13 cellular contexts compared by ENCODE assay signal in genomic region chr17:17140590-17140980, GRCh38.
DNase-seq lines count a peak whose midpoint lies in the region; TF ChIP-seq lines count a peak whose summit lies in the region.
"Had no signal": no experiment of that assay in that cellular context is flagged by ENCODE, and none has a peak within 500 bp of the region (broad histone marks: within the 10 kb centered on the region; RNA-seq: fewer than 3 reads in every experiment).

No MANE protein-coding gene starts in this region.

- DNase-seq in OCI-LY7 (ENCODE audit: low spot score): no peak
- peak; percentile 87 for DNase-seq in dermis blood vessel endothelial cell
- DNase-seq in mesendoderm: peak; percentile 40
- DNase-seq in activated naive CD4-positive, alpha-beta T cell treated with anti-CD3 and anti-CD28 coated beads, Interleukin-2, amount 50 U/mL, for 16 hours: no peak
- no peak for DNase-seq in neural progenitor cell (ENCODE audit: low spot score)
- DNase-seq in T-helper 2 cell treated with Interferon-gamma antibody and Interleukin-4, amounts not matched to agents 5 μg/mL and 100 μg/mL, for 36 hours (ENCODE audit: low spot score): no peak
- no peak for DNase-seq in midbrain (lab: John Stamatoyannopoulos, UW)
- DNase-seq: GOT3, T1000, upper lobe of left lung had no signal

- intact Hi-C loops in OCI-LY7 (cut with micrococcal nuclease; ENCODE audit: unreplicated experiment): no loop called here

- WGBS in mesendoderm (ENCODE audit: extremely low coverage, insufficient coverage, low lambda C conversion rate): no CpG with 5 or more reads among the region's 5 CpGs

- no peaks in the 10 kb centered on the region for H3K9me3 Mint-ChIP-seq in neural progenitor cell
- no peaks in the 10 kb centered on the region for H3K9me3 Mint-ChIP-seq in T-helper 2 cell treated with Interferon-gamma antibody and Interleukin-4, amounts not matched to agents 5 μg/mL and 100 μg/mL, for 36 hours
- H3K9me3 Mint-ChIP-seq: dendritic cell treated with granulocyte-macrophage colony-stimulating factor and Interleukin-4, amounts not matched to agents 40 ng/mL and 50 ng/mL, for 4 days had no signal

- H3K4me1 ChIP-seq in BLaER1: peaks cover 93% of the 10 kb centered on the region
- H3K4me1 ChIP-seq in OCI-LY7 (ENCODE audit: insufficient read depth, low read length, poor library complexity, severe bottlenecking): peaks cover 18% of the 10 kb centered on the region
- H3K4me1 ChIP-seq in mesendoderm (ENCODE audit: control insufficient read depth, low read depth, low read length): no peaks in the 10 kb centered on the region
- no peaks in the 10 kb centered on the region for H3K4me1 ChIP-seq in neural progenitor cell
- H3K4me1 ChIP-seq: parathyroid adenoma had no signal

- TF ChIP-seq CTCF in OCI-LY7 (conservative IDR thresholded peaks at IDR 0.05; ENCODE audit: low read length) (no peak), neural progenitor cell (IDR thresholded peaks at IDR 0.05) (no peak)

- H3K27me3 ChIP-seq in BLaER1 (no peaks in the 10 kb centered on the region), mesendoderm (ENCODE audit: insufficient read depth, low read length, poor library complexity) (no peaks in the 10 kb centered on the region), neural progenitor cell (no peaks in the 10 kb centered on the region)
- H3K27me3 ChIP-seq: upper lobe of left lung had no signal

- H3K4me3 ChIP-seq in BLaER1 (no peak overlapping the region), OCI-LY7 (ENCODE audit: low read depth, low read length, poor library complexity, severe bottlenecking) (no peak overlapping the region), mesendoderm (ENCODE audit: low read length) (no peak overlapping the region), neural progenitor cell (no peak overlapping the region)
- H3K4me3 ChIP-seq: upper lobe of left lung had no signal

- H3K4me2 ChIP-seq in BLaER1 (peak overlapping the region; percentile 89), OCI-LY7 (ENCODE audit: low read length) (peak overlapping the region; percentile 30; the same call in 1 of the 2 replicates), mesendoderm (ENCODE audit: low read length) (no peak overlapping the region), neural progenitor cell (no peak overlapping the region)

- H3K4ac ChIP-seq in mesendoderm (ENCODE audit: low read depth, low read length): no peak overlapping the region

- H3K79me2 ChIP-seq in OCI-LY7 (ENCODE audit: insufficient read depth, low read depth, low read length): no peaks in the 10 kb centered on the region
- H3K79me2 ChIP-seq in mesendoderm (ENCODE audit: control insufficient read depth, insufficient read depth, low read length): no peaks in the 10 kb centered on the region
- no peaks in the 10 kb centered on the region for H3K79me2 ChIP-seq in neural progenitor cell (ENCODE audit: low read depth)
- H3K79me2 ChIP-seq: parathyroid adenoma had no signal

- no peaks in the 10 kb centered on the region for H3F3A ChIP-seq in neural progenitor cell (ENCODE audit: low read depth)

- H3K23ac ChIP-seq in mesendoderm (ENCODE audit: low read length): no peak overlapping the region

- no peak overlapping the region for H3K18ac ChIP-seq in mesendoderm (ENCODE audit: low read length)

- no peak overlapping the region for H2BK15ac ChIP-seq in mesendoderm (replicated peaks; ENCODE audit: low read depth)

- H4K20me1 ChIP-seq in BLaER1 (peaks cover 93% of the 10 kb centered on the region), OCI-LY7 (ENCODE audit: insufficient read depth, low read length) (no peaks in the 10 kb centered on the region), neural progenitor cell (ENCODE audit: low read depth) (no peaks in the 10 kb centered on the region)

- no peak overlapping the region for H3K27ac Mint-ChIP-seq in neural progenitor cell
- H3K27ac Mint-ChIP-seq in T-helper 2 cell treated with Interferon-gamma antibody and Interleukin-4, amounts not matched to agents 5 μg/mL and 100 μg/mL, for 36 hours: no peak overlapping the region

- no peaks in the 10 kb centered on the region for H3K9me2 ChIP-seq in OCI-LY7 (ENCODE audit: insufficient read depth, low read length)

- BruUV-seq in OCI-LY7 (replicated peaks; lab: Mats Ljungman, UMichigan): no TSS peak

- H3K9me3 ChIP-seq in BLaER1: no peaks in the 10 kb centered on the region
- H3K9me3 ChIP-seq in OCI-LY7 (ENCODE audit: low read length): no peaks in the 10 kb centered on the region
- H3K9me3 ChIP-seq in neural progenitor cell (ENCODE audit: low read depth): no peaks in the 10 kb centered on the region
- H3K9me3 ChIP-seq: upper lobe of left lung had no signal

- no peak overlapping the region for H3K4me3 Mint-ChIP-seq in neural progenitor cell
- H3K4me3 Mint-ChIP-seq in T-helper 2 cell treated with Interferon-gamma antibody and Interleukin-4, amounts not matched to agents 5 μg/mL and 100 μg/mL, for 36 hours: no peak overlapping the region
- H3K4me3 Mint-ChIP-seq: dendritic cell treated with granulocyte-macrophage colony-stimulating factor and Interleukin-4, amounts not matched to agents 40 ng/mL and 50 ng/mL, for 4 days had no signal

- H3K79me1 ChIP-seq in mesendoderm (ENCODE audit: low read length): no peaks in the 10 kb centered on the region

- H3K9ac ChIP-seq in BLaER1 (peak overlapping the region; percentile 36; the same call in 1 of the 2 replicates), mesendoderm (ENCODE audit: low read length) (no peak overlapping the region), neural progenitor cell (no peak overlapping the region)
- H3K9ac ChIP-seq: parathyroid adenoma had no signal

- H3K27me3 Mint-ChIP-seq in neural progenitor cell (ENCODE audit: insufficient read depth, low read depth): peaks cover 6% of the 10 kb centered on the region
- H3K27me3 Mint-ChIP-seq in T-helper 2 cell treated with Interferon-gamma antibody and Interleukin-4, amounts not matched to agents 5 μg/mL and 100 μg/mL, for 36 hours (ENCODE audit: low read depth): no peaks in the 10 kb centered on the region
- H3K27me3 Mint-ChIP-seq: dendritic cell treated with granulocyte-macrophage colony-stimulating factor and Interleukin-4, amounts not matched to agents 40 ng/mL and 50 ng/mL, for 4 days had no signal

- no peak overlapping the region for H2BK5ac ChIP-seq in mesendoderm (ENCODE audit: low read length)

- H3K56ac ChIP-seq in mesendoderm (ENCODE audit: low read length): no peak overlapping the region

- POLR2A ChIA-PET in OCI-LY7 (lab: Charles Lee): no interaction called here

- H3K36me3 ChIP-seq in BLaER1 (peaks cover 81% of the 10 kb centered on the region), OCI-LY7 (ENCODE audit: insufficient read depth, low read length) (peaks cover 17% of the 10 kb centered on the region; the same call in 1 of the 2 replicates), mesendoderm (ENCODE audit: control insufficient read depth, insufficient read depth, low read length) (peaks cover 17% of the 10 kb centered on the region), neural progenitor cell (no peaks in the 10 kb centered on the region)

- CTCF ChIA-PET in OCI-LY7 (lab: Charles Lee; ENCODE audit: unreplicated experiment): no interaction called here

- peak overlapping the region; percentile 55 for H3K27ac ChIP-seq in BLaER1
- H3K27ac ChIP-seq in OCI-LY7 (ENCODE audit: low read depth, low read length, poor library complexity, severe bottlenecking): no peak overlapping the region
- no peak overlapping the region for H3K27ac ChIP-seq in mesendoderm (ENCODE audit: low read depth, low read length)
- H3K27ac ChIP-seq in neural progenitor cell: no peak overlapping the region
- H3K27ac ChIP-seq: parathyroid adenoma had no signal

- H4K8ac ChIP-seq in mesendoderm (ENCODE audit: low read depth, low read length): no peak overlapping the region

- no peak overlapping the region for H2AK5ac ChIP-seq in mesendoderm (ENCODE audit: low read length)

- no peak overlapping the region for H2BK120ac ChIP-seq in mesendoderm (ENCODE audit: low read depth, low read length)

- no peak overlapping the region for H4K5ac ChIP-seq in mesendoderm (ENCODE audit: low read length)

- peaks cover 13% of the 10 kb centered on the region for H3K36me3 Mint-ChIP-seq in neural progenitor cell
- peaks cover 13% of the 10 kb centered on the region for H3K36me3 Mint-ChIP-seq in T-helper 2 cell treated with Interferon-gamma antibody and Interleukin-4, amounts not matched to agents 5 μg/mL and 100 μg/mL, for 36 hours (ENCODE audit: low read depth)

- H3K4me1 Mint-ChIP-seq in neural progenitor cell: peaks cover 7% of the 10 kb centered on the region
- H3K4me1 Mint-ChIP-seq in T-helper 2 cell treated with Interferon-gamma antibody and Interleukin-4, amounts not matched to agents 5 μg/mL and 100 μg/mL, for 36 hours (ENCODE audit: low read depth): peaks cover 5% of the 10 kb centered on the region

- no peak overlapping the region for H2AFZ ChIP-seq in OCI-LY7 (ENCODE audit: low read length)
- H2AFZ ChIP-seq in neural progenitor cell (replicated peaks): no peak overlapping the region
- H2AFZ ChIP-seq: parathyroid adenoma had no signal

Comparison
In these comparisons a context has a peak if more than half of its experiments do, and no peak if none do; other contexts are left out.
1. H3K4me2 ChIP-seq: peak in BLaER1 (single experiment) and OCI-LY7 (single experiment); none in mesendoderm (single experiment) and neural progenitor cell (single experiment).
2. DNase-seq: peak in dermis blood vessel endothelial cell (single experiment) and mesendoderm (single experiment); none in OCI-LY7 (single experiment), activated naive CD4-positive, alpha-beta T cell treated with anti-CD3 and anti-CD28 coated beads, Interleukin-2, amount 50 U/mL, for 16 hours (single experiment), neural progenitor cell (single experiment), T-helper 2 cell treated with Interferon-gamma antibody and Interleukin-4, amounts not matched to agents 5 μg/mL and 100 μg/mL, for 36 hours (single experiment) and midbrain (single experiment).